ENCODE assay signal across 25 cellular contexts in the genomic region with DNA sequence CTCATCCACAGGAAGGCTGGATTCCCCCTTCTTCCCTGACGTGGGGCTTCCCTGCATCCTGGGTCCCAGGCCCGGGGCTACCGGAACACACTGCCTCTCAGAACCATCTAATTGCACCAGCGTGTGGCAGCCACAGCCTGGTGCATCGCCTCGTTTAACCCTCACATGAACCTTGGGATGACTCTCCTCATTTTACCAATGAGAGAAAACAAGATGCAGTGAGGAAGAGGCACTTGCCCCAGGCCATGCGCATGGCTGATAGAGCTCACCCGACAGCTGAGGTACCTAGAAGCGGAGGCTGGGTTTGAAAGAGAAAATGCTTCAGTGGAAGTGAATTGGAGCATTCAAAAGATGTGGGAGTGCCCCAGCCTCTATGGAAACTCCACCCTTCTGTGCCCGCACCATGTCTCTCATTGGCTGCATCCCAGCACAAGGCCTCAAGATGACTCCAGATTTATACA.
DNase-seq lines count a peak whose midpoint lies in the region; ATAC-seq, FAIRE-seq and TF ChIP-seq lines count a peak whose summit lies in the region.
"Had no signal": no experiment of that assay in that cellular context is flagged by ENCODE, and none has a peak within 500 bp of the region (broad histone marks: within the 10 kb centered on the region; RNA-seq: fewer than 3 reads in every experiment).

No MANE protein-coding gene starts in this region.

- no peak overlapping the region for H3K4me3 ChIP-seq in neural progenitor cell
- H3K4me3 ChIP-seq: breast epithelium, GM23248, heart left ventricle, left ventricle myocardium inferior, psoas muscle, skin epidermis, thoracic aorta had no signal

- H3K9ac ChIP-seq in H9 (ENCODE audit: extremely low read depth, insufficient read length, low read length) = no peak overlapping the region
- no peak overlapping the region for H3K9ac ChIP-seq in neural progenitor cell
- H3K9ac ChIP-seq: GM23248 had no signal

- no peaks in the 10 kb centered on the region for H4K20me1 ChIP-seq in H9 (ENCODE audit: control insufficient read depth, insufficient read depth, insufficient read length)
- H4K20me1 ChIP-seq in neural progenitor cell (ENCODE audit: low read depth) = peaks cover 3% of the 10 kb centered on the region

- no peak overlapping the region for H2BK12ac ChIP-seq in H9 (ENCODE audit: insufficient read length, low read depth, low read length)

- no peak overlapping the region for H2BK20ac ChIP-seq in H9 (ENCODE audit: low read depth, low read length, poor library complexity, severe bottlenecking)

- TF ChIP-seq POLR2A in GM12892 (IDR thresholded peaks at IDR 0.05; ENCODE audit: low read depth, low read length) = no peak

- H3K36me3 Mint-ChIP-seq in H9 (ENCODE audit: insufficient read depth in 1 of 3, low read depth in 3 of 3) (peaks cover 0 to 11% (median 9%) of the 10 kb centered on the region in 3 experiments; a peak in 4 of 7 replicates), neural progenitor cell (peaks cover 22% of the 10 kb centered on the region)
- peaks cover 3% of the 10 kb centered on the region for H3K36me3 Mint-ChIP-seq in activated CD4-positive, alpha-beta T cell treated with anti-CD3 and anti-CD28 coated beads for 36 hours (ENCODE audit: low read depth)

- no peak overlapping the region for H2AFZ ChIP-seq in H9 (ENCODE audit: low read length)
- H2AFZ ChIP-seq in neural progenitor cell (replicated peaks) = no peak overlapping the region
- H2AFZ ChIP-seq: GM23248 had no signal

- CTCF ChIA-PET in activated CD4-positive, alpha-beta T cell treated with anti-CD3 and anti-CD28 coated beads for 36 hours (lab: Charles Lee) = no interaction called here

- H3K23ac ChIP-seq in H9 (ENCODE audit: insufficient read length, low read depth, low read length) = no peak overlapping the region

- H3K4me1 ChIP-seq in H9 (ENCODE audit: insufficient read depth, low read length) = no peaks in the 10 kb centered on the region
- peaks cover 2% of the 10 kb centered on the region for H3K4me1 ChIP-seq in neural progenitor cell
- H3K4me1 ChIP-seq: breast epithelium, heart left ventricle, left ventricle myocardium inferior, psoas muscle had no signal

- no peak overlapping the region for H2BK15ac ChIP-seq in H9 (ENCODE audit: low read depth, low read length)

- POLR2A ChIA-PET in activated CD4-positive, alpha-beta T cell treated with anti-CD3 and anti-CD28 coated beads for 36 hours (lab: Charles Lee) = no interaction called here

- DNase-seq in H9 = peak; percentile 60
- DNase-seq in foreskin melanocyte = peak; percentile 97
- DNase-seq in neural progenitor cell (ENCODE audit: low spot score) = no peak
- DNase-seq in GM12892 (ENCODE audit: insufficient read length) = no peak
- no peak for DNase-seq in activated CD4-positive, alpha-beta T cell treated with anti-CD3 and anti-CD28 coated beads for 36 hours
- DNase-seq: activated gamma-delta T cell; COR-L47; cortex of kidney; GM23248; left ventricle myocardium inferior; NCI-H1417 treated with DMSO at 0.1 percent for 48 hours; NCI-H2171; NCI-H69; stimulated activated CD4-positive, alpha-beta T cell treated with anti-CD3 and anti-CD28 coated beads, Interleukin-2, amount 100 ng/mL, for 24 hours; T-helper 17 cell had no signal

- WGBS in H9 (ENCODE audit: extremely low coverage, insufficient read length, low lambda C conversion rate) = no CpG with 5 or more reads among the region's 10 CpGs

- H3K79me2 ChIP-seq in H9 (ENCODE audit: insufficient read depth, low read length) (no peaks in the 10 kb centered on the region), neural progenitor cell (ENCODE audit: low read depth) (no peaks in the 10 kb centered on the region)

- H3K18ac ChIP-seq in H9 (ENCODE audit: insufficient read length, low read depth, low read length) = no peak overlapping the region

- H2BK120ac ChIP-seq in H9 (ENCODE audit: low read depth, low read length, poor library complexity, severe bottlenecking) = no peak overlapping the region

- H2AK5ac ChIP-seq in H9 (ENCODE audit: insufficient read length, low read length) = no peak overlapping the region

- H3T11ph ChIP-seq in H9 (ENCODE audit: low read length) = no peak overlapping the region

- H3K9me3 ChIP-seq in H9 (ENCODE audit: control insufficient read depth, low read depth, low read length) (no peaks in the 10 kb centered on the region), neural progenitor cell (ENCODE audit: low read depth) (no peaks in the 10 kb centered on the region)
- H3K9me3 ChIP-seq: breast epithelium, heart left ventricle, left ventricle myocardium inferior, psoas muscle, thoracic aorta had no signal

- H3K14ac ChIP-seq in H9 (ENCODE audit: insufficient read depth, low read length) = no peak overlapping the region; the same call in 1 of the 2 replicates

- H3K36me3 ChIP-seq in neural progenitor cell = no peaks in the 10 kb centered on the region
- H3K36me3 ChIP-seq: breast epithelium had no signal

- TF ChIP-seq CTCF in H9 (conservative IDR thresholded peaks at IDR 0.05) (no peak), neural progenitor cell (IDR thresholded peaks at IDR 0.05) (no peak)

- peaks cover 9% of the 10 kb centered on the region in 2 experiments for H3K4me1 Mint-ChIP-seq in H9
- H3K4me1 Mint-ChIP-seq in neural progenitor cell = peaks cover 21% of the 10 kb centered on the region
- no peaks in the 10 kb centered on the region for H3K4me1 Mint-ChIP-seq in activated CD4-positive, alpha-beta T cell treated with anti-CD3 and anti-CD28 coated beads for 36 hours
- H3K4me1 Mint-ChIP-seq: stimulated activated memory B cell treated with anti-CD40 and anti-IgM and Interleukin-4, amounts not matched to agents 10 μg/mL and 1 μg/mL and 100 μg/mL, for 72 hours; T-helper 17 cell had no signal

- peaks cover under 1% of the 10 kb centered on the region for H3F3A ChIP-seq in neural progenitor cell (ENCODE audit: low read depth)

- no peaks in the 10 kb centered on the region for H3K23me2 ChIP-seq in H9 (ENCODE audit: insufficient read length, low read depth, low read length, poor library complexity, severe bottlenecking)

- H3K4me2 ChIP-seq in H9 (ENCODE audit: insufficient read depth, insufficient read length, low read length) = no peak overlapping the region
- H3K4me2 ChIP-seq in neural progenitor cell = no peak overlapping the region

- no peaks in the 10 kb centered on the region for H3K79me1 ChIP-seq in H9 (ENCODE audit: insufficient read depth, low read depth, low read length, poor library complexity, severe bottlenecking)

- H4K5ac ChIP-seq in H9 (ENCODE audit: insufficient read length, low read depth, low read length) = no peak overlapping the region

- H3K4me3 Mint-ChIP-seq in H9 (no peak overlapping the region), neural progenitor cell (no peak overlapping the region)
- H3K4me3 Mint-ChIP-seq in activated CD4-positive, alpha-beta T cell treated with anti-CD3 and anti-CD28 coated beads for 36 hours = no peak overlapping the region
- H3K4me3 Mint-ChIP-seq: nephron; stimulated activated memory B cell treated with anti-CD40 and anti-IgM and Interleukin-4, amounts not matched to agents 10 μg/mL and 1 μg/mL and 100 μg/mL, for 72 hours; T-helper 17 cell had no signal

- no peak overlapping the region for H4K8ac ChIP-seq in H9 (replicated peaks; ENCODE audit: insufficient read length, low read depth, low read length)

- no peak overlapping the region for H3K56ac ChIP-seq in H9 (ENCODE audit: insufficient read length, low read depth, low read length)

- no peaks in the 10 kb centered on the region for H3K9me3 Mint-ChIP-seq in H9
- no peaks in the 10 kb centered on the region for H3K9me3 Mint-ChIP-seq in neural progenitor cell
- H3K9me3 Mint-ChIP-seq in activated CD4-positive, alpha-beta T cell treated with anti-CD3 and anti-CD28 coated beads for 36 hours (ENCODE audit: low read depth) = no peaks in the 10 kb centered on the region
- H3K9me3 Mint-ChIP-seq: nephron had no signal

- no peak overlapping the region for H4K91ac ChIP-seq in H9 (ENCODE audit: insufficient read length, low read depth, low read length)

- ATAC-seq in activated CD4-positive, alpha-beta T cell treated with anti-CD3 and anti-CD28 coated beads for 36 hours = no peak
- no peak for ATAC-seq in GM19035 (IDR thresholded peaks at IDR 0.05; ENCODE audit: unreplicated experiment)
- ATAC-seq in HG02973 (IDR thresholded peaks at IDR 0.05; ENCODE audit: unreplicated experiment) = no peak
- ATAC-seq: heart left ventricle; psoas muscle; stimulated activated memory B cell treated with anti-CD40 and anti-IgM and Interleukin-4, amounts not matched to agents 10 μg/mL and 1 μg/mL and 100 μg/mL, for 72 hours; T-helper 17 cell had no signal

- H3K27ac ChIP-seq in H9 (ENCODE audit: insufficient read length, low read depth, low read length) = no peak overlapping the region
- H3K27ac ChIP-seq in neural progenitor cell = no peak overlapping the region
- H3K27ac ChIP-seq: breast epithelium, GM23248, heart left ventricle, left ventricle myocardium inferior, psoas muscle, skin epidermis, thoracic aorta, VCaP had no signal

- peak overlapping the region in 2 of 3 experiments; percentile 15 to 72; a peak in 2 of 7 replicates for H3K27ac Mint-ChIP-seq in H9
- H3K27ac Mint-ChIP-seq in neural progenitor cell = peak overlapping the region; percentile 66
- H3K27ac Mint-ChIP-seq in activated CD4-positive, alpha-beta T cell treated with anti-CD3 and anti-CD28 coated beads for 36 hours = no peak overlapping the region
- H3K27ac Mint-ChIP-seq: nephron; stimulated activated memory B cell treated with anti-CD40 and anti-IgM and Interleukin-4, amounts not matched to agents 10 μg/mL and 1 μg/mL and 100 μg/mL, for 72 hours; T-helper 17 cell had no signal

- no peaks in the 10 kb centered on the region for H3K27me3 ChIP-seq in H9 (ENCODE audit: insufficient read depth, low read length)
- no peaks in the 10 kb centered on the region for H3K27me3 ChIP-seq in neural progenitor cell
- H3K27me3 ChIP-seq: breast epithelium, heart left ventricle had no signal

- H3K27me3 Mint-ChIP-seq in H9 (ENCODE audit: low read depth) (no peaks in the 10 kb centered on the region), neural progenitor cell (ENCODE audit: insufficient read depth, low read depth) (peaks cover 3% of the 10 kb centered on the region)
- no peaks in the 10 kb centered on the region for H3K27me3 Mint-ChIP-seq in activated CD4-positive, alpha-beta T cell treated with anti-CD3 and anti-CD28 coated beads for 36 hours
- H3K27me3 Mint-ChIP-seq: stimulated activated memory B cell treated with anti-CD40 and anti-IgM and Interleukin-4, amounts not matched to agents 10 μg/mL and 1 μg/mL and 100 μg/mL, for 72 hours; T-helper 17 cell had no signal

- H2BK5ac ChIP-seq in H9 (ENCODE audit: insufficient read length, low read length) = no peak overlapping the region

- no peak overlapping the region for H3K4ac ChIP-seq in H9 (ENCODE audit: low read depth, low read length)

- intact Hi-C loops in activated CD4-positive, alpha-beta T cell treated with anti-CD3 and anti-CD28 coated beads for 36 hours (cut with DNase I, micrococcal nuclease) = no loop called here

- no peak for FAIRE-seq in GM12892 (lab: Jason Lieb, UNC)

Comparison
In these comparisons a context has a peak if more than half of its experiments do, and no peak if none do; other contexts are left out.
1. DNase-seq: peak in H9 (single experiment) and foreskin melanocyte (single experiment); none in neural progenitor cell (single experiment), GM12892 (single experiment) and activated CD4-positive, alpha-beta T cell treated with anti-CD3 and anti-CD28 coated beads for 36 hours (single experiment).